Comparison of ENCODE assay signal across 15 cellular contexts in the genomic region with DNA sequence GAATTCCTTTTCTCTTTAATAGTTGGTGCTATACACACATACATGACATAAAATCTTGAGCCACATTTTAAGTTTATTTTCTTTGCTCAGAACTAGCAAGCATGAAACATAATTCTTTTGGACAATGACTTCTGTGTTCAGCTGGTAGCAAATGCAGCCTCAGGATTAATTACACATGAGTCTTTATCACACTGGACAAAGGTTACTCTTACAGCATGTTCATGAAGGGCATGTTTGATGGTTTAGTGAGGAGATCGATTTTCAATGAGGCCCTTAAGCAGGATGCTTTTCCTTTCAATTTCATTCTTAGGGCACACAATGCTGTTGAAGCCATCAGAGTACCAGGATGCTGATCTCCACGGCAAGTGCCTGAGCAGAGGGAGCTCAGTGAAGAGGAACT.
"Had no signal": no experiment of that assay in that cellular context is flagged by ENCODE, and none has a peak within 500 bp of the region (broad histone marks: within the 10 kb centered on the region; RNA-seq: fewer than 3 reads in every experiment).

No MANE protein-coding gene starts in this region.

- H3K4me1 Mint-ChIP-seq: activated B cell treated with CpG ODN at 0.5 μM for 24 hours; activated CD4-positive, alpha-beta T cell treated with anti-CD3 and anti-CD28 coated beads, Interleukin-2, amount 10 ng/mL, durations not matched to agents 24 days and 14 days; activated naive CD4-positive, alpha-beta T cell treated with anti-CD3 and anti-CD28 coated beads, Interleukin-2, amount 50 U/mL, for 24 hours; mesothelial cell of epicardium; stimulated activated memory B cell treated with anti-CD40 and anti-IgM and Interleukin-4, amounts not matched to agents 10 μg/mL and 1 μg/mL and 100 μg/mL, for 72 hours had no signal

- DNase-seq: activated B cell treated with CpG ODN at 0.5 μM for 24 hours; activated CD4-positive, alpha-beta T cell treated with anti-CD3 and anti-CD28 coated beads, Interleukin-2, amount 10 ng/mL, durations not matched to agents 24 days and 14 days; activated CD8-positive, alpha-beta memory T cell treated with anti-CD3 and anti-CD28 coated beads for 24 hours; activated effector memory CD4-positive, alpha-beta T cell treated with Interleukin-2 at 50 U/mL for 16 hours; body of pancreas; central memory CD4-positive, alpha-beta T cell; effector memory CD4-positive, alpha-beta T cell; gastrocnemius medialis; lower lobe of right lung; pancreas; retina; transverse colon had no signal

- H3K27ac Mint-ChIP-seq: activated B cell treated with CpG ODN at 0.5 μM for 24 hours; activated CD4-positive, alpha-beta T cell treated with anti-CD3 and anti-CD28 coated beads, Interleukin-2, amount 10 ng/mL, durations not matched to agents 24 days and 14 days; activated naive CD4-positive, alpha-beta T cell treated with anti-CD3 and anti-CD28 coated beads, Interleukin-2, amount 50 U/mL, for 24 hours; mesothelial cell of epicardium; stimulated activated memory B cell treated with anti-CD40 and anti-IgM and Interleukin-4, amounts not matched to agents 10 μg/mL and 1 μg/mL and 100 μg/mL, for 72 hours had no signal

- H3K27me3 Mint-ChIP-seq: activated B cell treated with CpG ODN at 0.5 μM for 24 hours; activated CD4-positive, alpha-beta T cell treated with anti-CD3 and anti-CD28 coated beads, Interleukin-2, amount 10 ng/mL, durations not matched to agents 24 days and 14 days; stimulated activated memory B cell treated with anti-CD40 and anti-IgM and Interleukin-4, amounts not matched to agents 10 μg/mL and 1 μg/mL and 100 μg/mL, for 72 hours had no signal

- ATAC-seq: body of pancreas; gastrocnemius medialis; lower lobe of right lung; stimulated activated memory B cell treated with anti-CD40 and anti-IgM and Interleukin-4, amounts not matched to agents 10 μg/mL and 1 μg/mL and 100 μg/mL, for 72 hours had no signal

- H3K4me3 Mint-ChIP-seq: activated B cell treated with CpG ODN at 0.5 μM for 24 hours; activated CD4-positive, alpha-beta T cell treated with anti-CD3 and anti-CD28 coated beads, Interleukin-2, amount 10 ng/mL, durations not matched to agents 24 days and 14 days; activated naive CD4-positive, alpha-beta T cell treated with anti-CD3 and anti-CD28 coated beads, Interleukin-2, amount 50 U/mL, for 24 hours; mesothelial cell of epicardium; stimulated activated memory B cell treated with anti-CD40 and anti-IgM and Interleukin-4, amounts not matched to agents 10 μg/mL and 1 μg/mL and 100 μg/mL, for 72 hours had no signal

- H3K36me3 Mint-ChIP-seq: activated naive CD4-positive, alpha-beta T cell treated with anti-CD3 and anti-CD28 coated beads, Interleukin-2, amount 50 U/mL, for 24 hours; mesothelial cell of epicardium; stimulated activated memory B cell treated with anti-CD40 and anti-IgM and Interleukin-4, amounts not matched to agents 10 μg/mL and 1 μg/mL and 100 μg/mL, for 72 hours had no signal
